1 cellular context compared by ENCODE assay signal in the genomic region with DNA sequence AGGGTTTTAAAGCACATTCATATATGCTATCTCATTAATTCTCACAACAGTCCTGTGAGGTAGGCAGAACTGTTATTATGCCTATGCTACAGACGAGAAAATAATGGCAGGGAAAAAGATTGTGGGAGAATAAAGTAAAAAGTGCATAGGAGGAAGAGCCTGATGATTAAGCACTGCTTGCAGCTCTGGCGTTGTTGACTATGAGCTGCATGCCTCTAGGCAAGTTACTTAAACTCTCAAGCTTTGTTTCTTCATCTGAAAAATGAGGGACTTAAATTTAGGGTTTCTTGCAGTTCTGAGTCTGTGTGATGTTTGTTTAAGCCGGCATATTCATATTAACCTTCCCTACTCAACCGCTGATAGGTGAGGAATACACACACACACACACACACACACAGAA.
TF ChIP-seq lines count a peak whose summit lies in the region.

No MANE protein-coding gene starts in this region.

TF ChIP-seq in GM23338, 12 proteins besides CTCF, POLR2A, EP300 and RAD21 (continued from another document):
- TF ChIP-seq, protein P1, sequence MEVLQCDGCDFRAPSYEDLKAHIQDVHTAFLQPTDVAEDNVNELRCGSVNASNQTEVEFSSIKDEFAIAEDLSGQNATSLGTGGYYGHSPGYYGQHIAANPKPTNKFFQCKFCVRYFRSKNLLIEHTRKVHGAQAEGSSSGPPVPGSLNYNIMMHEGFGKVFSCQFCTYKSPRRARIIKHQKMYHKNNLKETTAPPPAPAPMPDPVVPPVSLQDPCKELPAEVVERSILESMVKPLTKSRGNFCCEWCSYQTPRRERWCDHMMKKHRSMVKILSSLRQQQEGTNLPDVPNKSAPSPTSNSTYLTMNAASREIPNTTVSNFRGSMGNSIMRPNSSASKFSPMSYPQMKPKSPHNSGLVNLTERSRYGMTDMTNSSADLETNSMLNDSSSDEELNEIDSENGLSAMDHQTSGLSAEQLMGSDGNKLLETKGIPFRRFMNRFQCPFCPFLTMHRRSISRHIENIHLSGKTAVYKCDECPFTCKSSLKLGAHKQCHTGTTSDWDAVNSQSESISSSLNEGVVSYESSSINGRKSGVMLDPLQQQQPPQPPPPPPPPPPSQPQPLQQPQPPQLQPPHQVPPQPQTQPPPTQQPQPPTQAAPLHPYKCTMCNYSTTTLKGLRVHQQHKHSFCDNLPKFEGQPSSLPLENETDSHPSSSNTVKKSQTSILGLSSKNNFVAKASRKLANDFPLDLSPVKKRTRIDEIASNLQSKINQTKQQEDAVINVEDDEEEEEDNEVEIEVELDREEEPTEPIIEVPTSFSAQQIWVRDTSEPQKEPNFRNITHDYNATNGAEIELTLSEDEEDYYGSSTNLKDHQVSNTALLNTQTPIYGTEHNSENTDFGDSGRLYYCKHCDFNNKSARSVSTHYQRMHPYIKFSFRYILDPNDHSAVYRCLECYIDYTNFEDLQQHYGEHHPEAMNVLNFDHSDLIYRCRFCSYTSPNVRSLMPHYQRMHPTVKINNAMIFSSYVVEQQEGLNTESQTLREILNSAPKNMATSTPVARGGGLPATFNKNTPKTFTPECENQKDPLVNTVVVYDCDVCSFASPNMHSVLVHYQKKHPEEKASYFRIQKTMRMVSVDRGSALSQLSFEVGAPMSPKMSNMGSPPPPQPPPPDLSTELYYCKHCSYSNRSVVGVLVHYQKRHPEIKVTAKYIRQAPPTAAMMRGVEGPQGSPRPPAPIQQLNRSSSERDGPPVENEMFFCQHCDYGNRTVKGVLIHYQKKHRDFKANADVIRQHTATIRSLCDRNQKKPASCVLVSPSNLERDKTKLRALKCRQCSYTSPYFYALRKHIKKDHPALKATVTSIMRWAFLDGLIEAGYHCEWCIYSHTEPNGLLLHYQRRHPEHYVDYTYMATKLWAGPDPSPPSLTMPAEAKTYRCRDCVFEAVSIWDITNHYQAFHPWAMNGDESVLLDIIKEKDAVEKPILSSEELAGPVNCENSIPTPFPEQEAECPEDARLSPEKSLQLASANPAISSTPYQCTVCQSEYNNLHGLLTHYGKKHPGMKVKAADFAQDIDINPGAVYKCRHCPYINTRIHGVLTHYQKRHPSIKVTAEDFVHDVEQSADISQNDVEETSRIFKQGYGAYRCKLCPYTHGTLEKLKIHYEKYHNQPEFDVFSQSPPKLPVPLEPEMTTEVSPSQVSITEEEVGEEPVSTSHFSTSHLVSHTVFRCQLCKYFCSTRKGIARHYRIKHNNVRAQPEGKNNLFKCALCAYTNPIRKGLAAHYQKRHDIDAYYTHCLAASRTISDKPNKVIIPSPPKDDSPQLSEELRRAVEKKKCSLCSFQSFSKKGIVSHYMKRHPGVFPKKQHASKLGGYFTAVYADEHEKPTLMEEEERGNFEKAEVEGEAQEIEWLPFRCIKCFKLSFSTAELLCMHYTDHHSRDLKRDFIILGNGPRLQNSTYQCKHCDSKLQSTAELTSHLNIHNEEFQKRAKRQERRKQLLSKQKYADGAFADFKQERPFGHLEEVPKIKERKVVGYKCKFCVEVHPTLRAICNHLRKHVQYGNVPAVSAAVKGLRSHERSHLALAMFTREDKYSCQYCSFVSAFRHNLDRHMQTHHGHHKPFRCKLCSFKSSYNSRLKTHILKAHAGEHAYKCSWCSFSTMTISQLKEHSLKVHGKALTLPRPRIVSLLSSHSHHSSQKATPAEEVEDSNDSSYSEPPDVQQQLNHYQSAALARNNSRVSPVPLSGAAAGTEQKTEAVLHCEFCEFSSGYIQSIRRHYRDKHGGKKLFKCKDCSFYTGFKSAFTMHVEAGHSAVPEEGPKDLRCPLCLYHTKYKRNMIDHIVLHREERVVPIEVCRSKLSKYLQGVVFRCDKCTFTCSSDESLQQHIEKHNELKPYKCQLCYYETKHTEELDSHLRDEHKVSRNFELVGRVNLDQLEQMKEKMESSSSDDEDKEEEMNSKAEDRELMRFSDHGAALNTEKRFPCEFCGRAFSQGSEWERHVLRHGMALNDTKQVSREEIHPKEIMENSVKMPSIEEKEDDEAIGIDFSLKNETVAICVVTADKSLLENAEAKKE (CRISPR knock-in tag; IDR thresholded peaks at IDR 0.05), result no peak
- TF ChIP-seq JUNB (IDR thresholded peaks at IDR 0.05; ENCODE audit: unreplicated experiment), result no peak
- TF ChIP-seq POLR2AphosphoS5 (IDR thresholded peaks at IDR 0.05; ENCODE audit: low read depth), result no peak
- TF ChIP-seq ZNF114 (CRISPR knock-in tag; IDR thresholded peaks at IDR 0.05), result no peak
- no peak for TF ChIP-seq EZH2phosphoT487 (IDR thresholded peaks at IDR 0.05; ENCODE audit: unreplicated experiment)
- no peak for TF ChIP-seq STAT1 (IDR thresholded peaks at IDR 0.05; ENCODE audit: unreplicated experiment)
- no peak for TF ChIP-seq ETS1 (IDR thresholded peaks at IDR 0.05)
- TF ChIP-seq REST (IDR thresholded peaks at IDR 0.05; ENCODE audit: unreplicated experiment), result no peak
